ENCODE assay signal across 1 cellular context in the genomic region with DNA sequence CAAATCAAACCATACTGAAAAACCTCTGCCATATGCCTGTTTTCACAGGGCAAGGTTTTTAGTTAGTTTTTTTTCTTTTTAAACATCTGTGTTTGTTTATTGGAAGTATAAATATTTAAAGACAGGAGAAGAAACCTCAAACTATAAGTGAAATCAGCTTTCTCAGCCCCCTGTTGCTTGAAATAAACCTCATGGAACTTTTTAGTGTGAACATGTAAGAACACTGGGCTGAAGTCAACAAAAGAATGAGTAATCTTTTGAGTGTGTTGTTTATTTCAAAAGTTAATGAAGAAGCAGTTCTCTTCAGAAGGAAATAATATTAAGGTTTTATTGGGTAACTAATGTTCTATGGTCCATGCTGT.
TF ChIP-seq lines count a peak whose summit lies in the region.

No MANE protein-coding gene starts in this region.

TF ChIP-seq in IMR-90, 13 proteins besides CTCF, POLR2A, EP300 and RAD21 (continued from another document):
- TF ChIP-seq RCOR1 (IDR thresholded peaks at IDR 0.05; ENCODE audit: insufficient replicate concordance, low read length) (no peak), MAZ (IDR thresholded peaks at IDR 0.05; ENCODE audit: borderline replicate concordance, low read depth, low read length) (no peak), MXI1 (IDR thresholded peaks at IDR 0.05; ENCODE audit: borderline replicate concordance, low read depth, low read length) (no peak), NFE2L2 (IDR thresholded peaks at IDR 0.05; ENCODE audit: low read depth, low read length) (no peak)
- TF ChIP-seq, protein P1, sequence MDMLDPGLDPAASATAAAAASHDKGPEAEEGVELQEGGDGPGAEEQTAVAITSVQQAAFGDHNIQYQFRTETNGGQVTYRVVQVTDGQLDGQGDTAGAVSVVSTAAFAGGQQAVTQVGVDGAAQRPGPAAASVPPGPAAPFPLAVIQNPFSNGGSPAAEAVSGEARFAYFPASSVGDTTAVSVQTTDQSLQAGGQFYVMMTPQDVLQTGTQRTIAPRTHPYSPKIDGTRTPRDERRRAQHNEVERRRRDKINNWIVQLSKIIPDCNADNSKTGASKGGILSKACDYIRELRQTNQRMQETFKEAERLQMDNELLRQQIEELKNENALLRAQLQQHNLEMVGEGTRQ (IDR thresholded peaks at IDR 0.05; ENCODE audit: low read depth, low read length): no peak
